Comparison of ENCODE assay signal across 25 cellular contexts in the genomic region with DNA sequence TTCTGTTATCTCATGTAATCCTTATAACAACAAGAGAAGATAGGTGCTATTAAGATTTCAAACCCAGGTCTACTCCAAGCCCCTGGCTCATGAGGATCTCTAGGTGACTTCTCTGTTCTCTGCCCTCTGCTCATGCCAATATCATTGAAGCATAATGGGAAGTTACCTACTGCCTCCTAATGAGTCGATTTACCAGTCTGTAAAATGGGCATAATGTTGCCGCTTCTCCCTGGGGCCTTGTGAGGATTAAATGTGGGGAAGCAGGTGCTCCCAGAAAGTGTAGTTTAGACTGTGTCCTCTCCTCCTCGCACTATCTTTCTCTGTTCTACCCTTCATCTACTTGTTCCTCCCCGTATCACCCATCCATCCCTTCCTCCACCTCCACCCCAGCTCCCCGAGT.
"Had no signal": no experiment of that assay in that cellular context is flagged by ENCODE, and none has a peak within 500 bp of the region (broad histone marks: within the 10 kb centered on the region; RNA-seq: fewer than 3 reads in every experiment).

No MANE protein-coding gene starts in this region.

- H3K4me3 ChIP-seq: colonic mucosa, esophagus squamous epithelium, gastrocnemius medialis, heart right ventricle, left lung, lower lobe of right lung, mucosa of descending colon had no signal

- H3K27ac ChIP-seq: colonic mucosa, epithelial cell of prostate, esophagus squamous epithelium, gastrocnemius medialis, heart right ventricle, left lung, lower lobe of right lung had no signal

- H3K9me3 ChIP-seq: colonic mucosa, esophagus squamous epithelium, gastrocnemius medialis, heart right ventricle, left lung, lower lobe of right lung, mucosa of descending colon had no signal

- DNase-seq: colonic mucosa; cortex of kidney; effector CD8-positive, alpha-beta T cell; effector memory CD8-positive, alpha-beta T cell; endodermal cell; erythroblast; esophagus squamous epithelium; foreskin fibroblast; foreskin melanocyte; gastrocnemius medialis; glutamatergic neuron; heart right ventricle; hippocampal formation; left cardiac atrium; left lung; left ventricle myocardium superior; lower lobe of right lung; mesenchymal stem cell; mucosa of descending colon; naive B cell had no signal

- ATAC-seq: effector memory CD8-positive, alpha-beta T cell; esophagus mucosa; gastrocnemius medialis; heart right ventricle; left cardiac atrium; left lung; left ventricle myocardium superior; lower lobe of right lung; mucosa of descending colon had no signal

- H3K4me1 ChIP-seq: colonic mucosa, gastrocnemius medialis, heart right ventricle, left lung, lower lobe of right lung had no signal

- H3K36me3 ChIP-seq: colonic mucosa, esophagus squamous epithelium, gastrocnemius medialis, heart right ventricle, left lung, lower lobe of right lung had no signal

- FAIRE-seq: endometrium, islet of Langerhans, keratinocyte had no signal
